Comparison of ENCODE assay signal across 9 cellular contexts in the genomic region with DNA sequence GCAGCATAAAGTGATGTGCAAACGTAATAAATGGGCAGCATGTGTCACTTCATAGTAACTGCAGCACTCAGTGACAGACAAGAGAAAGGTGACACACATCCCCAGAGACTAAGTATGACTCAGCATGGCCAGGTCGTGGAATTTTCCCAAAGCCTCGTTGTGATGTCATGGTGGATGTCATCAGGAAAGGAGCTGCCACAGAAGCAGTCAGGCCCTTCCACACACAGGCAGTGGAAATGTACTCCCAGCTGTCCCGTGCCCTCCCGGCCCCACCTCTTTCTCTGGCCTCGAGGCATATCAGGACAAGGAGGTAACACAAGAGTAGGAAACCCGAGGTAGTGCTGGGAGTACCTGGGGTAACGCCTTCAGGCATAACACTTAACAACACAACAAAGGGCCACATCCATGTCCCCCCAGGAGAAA. TPM values are rescaled to one million over a fixed set of nuclear protein-coding genes. Genes with fewer than 3 reads are reported as not detected.
DNase-seq lines count a peak whose midpoint lies in the region; ATAC-seq and TF ChIP-seq lines count a peak whose summit lies in the region.
"Had no signal": no experiment of that assay in that cellular context is flagged by ENCODE, and none has a peak within 500 bp of the region (broad histone marks: within the 10 kb centered on the region; RNA-seq: fewer than 3 reads in every experiment).

No MANE protein-coding gene starts in this region.

- H3K79me2 ChIP-seq in OCI-LY7 (ENCODE audit: insufficient read depth, low read depth, low read length) = no peaks in the 10 kb centered on the region

- POLR2A ChIA-PET in OCI-LY7 (lab: Charles Lee) = interaction anchor here (0.6 kb wide), 1 partner anchor 106 kb away, joined by 3 read pairs; no protein-coding TSS in a partner anchor

- H2AFZ ChIP-seq in OCI-LY7 (ENCODE audit: low read length) = no peak overlapping the region

- peak; percentile 48 for ATAC-seq in gastroesophageal sphincter
- no peak for ATAC-seq in HG03139 (IDR thresholded peaks at IDR 0.05; ENCODE audit: unreplicated experiment)

- no peaks in the 10 kb centered on the region for H3K9me2 ChIP-seq in OCI-LY7 (ENCODE audit: insufficient read depth, low read length)

- 57 to 61% methylated on average over 2 to 7 of the region's 8 CpGs for WGBS in gastroesophageal sphincter (ENCODE audit: low coverage in 1 of 2), 2 donors

- peak; percentile 21 for DNase-seq in activated CD8-positive, alpha-beta memory T cell treated with anti-CD3 and anti-CD28 coated beads, Interleukin-2, amount 50 U/mL, for 4 hours
- no peak for DNase-seq in activated CD8-positive, alpha-beta memory T cell treated with anti-CD3 and anti-CD28 coated beads for 24 hours
- DNase-seq in SK-N-DZ (ENCODE audit: low spot score) (peak; percentile 53), OCI-LY7 (ENCODE audit: low spot score) (no peak)
- peak; percentile 54 for DNase-seq in stimulated activated CD4-positive, alpha-beta T cell treated with anti-CD3 and anti-CD28 coated beads, Interleukin-1b, Interleukin-23, amount 100 ng/mL, for 48 hours
- DNase-seq in effector CD4-positive, alpha-beta T cell = no peak

- no peak overlapping the region for H3K27ac ChIP-seq in gastroesophageal sphincter
- no peak overlapping the region for H3K27ac ChIP-seq in OCI-LY7 (ENCODE audit: low read depth, low read length, poor library complexity, severe bottlenecking)

- no peak for TF ChIP-seq POLR2A in gastroesophageal sphincter (IDR thresholded peaks at IDR 0.05)

- no peak for TF ChIP-seq EP300 in gastroesophageal sphincter (IDR thresholded peaks at IDR 0.05)

- H3K27me3 ChIP-seq in gastroesophageal sphincter = no peaks in the 10 kb centered on the region

- TF ChIP-seq CTCF in gastroesophageal sphincter (IDR thresholded peaks at IDR 0.05) (no peak), OCI-LY7 (conservative IDR thresholded peaks at IDR 0.05; ENCODE audit: low read length) (no peak)

- H3K4me2 ChIP-seq in OCI-LY7 (ENCODE audit: low read length) = no peak overlapping the region

- H3K36me3 ChIP-seq in gastroesophageal sphincter (peaks cover 0 to 12% of the 10 kb centered on the region in 2 donors), OCI-LY7 (ENCODE audit: insufficient read depth, low read length) (no peaks in the 10 kb centered on the region)

- BruUV-seq in OCI-LY7 (replicated peaks; lab: Mats Ljungman, UMichigan) = no TSS peak

- H3K4me1 ChIP-seq in gastroesophageal sphincter = no peaks in the 10 kb centered on the region
- no peaks in the 10 kb centered on the region for H3K4me1 ChIP-seq in OCI-LY7 (ENCODE audit: insufficient read depth, low read length, poor library complexity, severe bottlenecking)

- intact Hi-C loops in OCI-LY7 (cut with micrococcal nuclease; ENCODE audit: unreplicated experiment) = no loop called here

- no peaks in the 10 kb centered on the region for H4K20me1 ChIP-seq in OCI-LY7 (ENCODE audit: insufficient read depth, low read length)

- H3K4me3 ChIP-seq in gastroesophageal sphincter (no peak overlapping the region), OCI-LY7 (ENCODE audit: low read depth, low read length, poor library complexity, severe bottlenecking) (no peak overlapping the region)

- CTCF ChIA-PET in OCI-LY7 (lab: Charles Lee; ENCODE audit: unreplicated experiment) = no interaction called here

- H3K9me3 ChIP-seq in gastroesophageal sphincter = no peaks in the 10 kb centered on the region
- no peaks in the 10 kb centered on the region for H3K9me3 ChIP-seq in OCI-LY7 (ENCODE audit: low read length)

RNA-seq across cellular contexts. Expression of a gene that starts 8.1 kb away (rescaled TPM):
- 20.3 and 23.9 TPM in 2 replicates for polyA plus RNA-seq in SK-N-DZ (2014; cell fraction: cytosol; rRNA removed)
- 39.3 and 44.0 TPM in 2 replicates for polyA plus RNA-seq in SK-N-DZ (2014; cell fraction: nucleus; rRNA removed)
- total RNA-seq in gastroesophageal sphincter (1 to 10 TPM; 4.7 to 7.0 (median 5.6) TPM), OCI-LY7 (2022) (12.7 and 17.0 TPM in 2 replicates)
- total RNA-seq in OCI-LY7 (2014; rRNA removed; shearing (Covaris generic)) = 10.4 and 10.5 TPM in 2 replicates

RNA-seq across cellular contexts. Expression of a gene that starts 25.0 kb away (rescaled TPM):
- 0.57 TPM in 1 of 2 replicates, not detected in the other for polyA plus RNA-seq in SK-N-DZ (2014; cell fraction: cytosol; rRNA removed)
- polyA plus RNA-seq in SK-N-DZ (2014; cell fraction: nucleus; rRNA removed) = not detected in 2 replicates
- total RNA-seq in gastroesophageal sphincter = not detected
- total RNA-seq in OCI-LY7 (2014; rRNA removed; shearing (Covaris generic)) = not detected in 2 replicates
- total RNA-seq in OCI-LY7 (2022) = not detected in 2 replicates
- polyA plus RNA-seq: neural cell had no signal

Comparison
In these comparisons a context has a peak if more than half of its experiments do, and no peak if none do; other contexts are left out.
1. DNase-seq: peak in activated CD8-positive, alpha-beta memory T cell treated with anti-CD3 and anti-CD28 coated beads, Interleukin-2, amount 50 U/mL, for 4 hours (single experiment), SK-N-DZ (single experiment) and stimulated activated CD4-positive, alpha-beta T cell treated with anti-CD3 and anti-CD28 coated beads, Interleukin-1b, Interleukin-23, amount 100 ng/mL, for 48 hours (single experiment); none in activated CD8-positive, alpha-beta memory T cell treated with anti-CD3 and anti-CD28 coated beads for 24 hours (single experiment), effector CD4-positive, alpha-beta T cell (single experiment) and OCI-LY7 (single experiment).